Comparison of ENCODE assay signal across 14 cellular contexts in the genomic region with DNA sequence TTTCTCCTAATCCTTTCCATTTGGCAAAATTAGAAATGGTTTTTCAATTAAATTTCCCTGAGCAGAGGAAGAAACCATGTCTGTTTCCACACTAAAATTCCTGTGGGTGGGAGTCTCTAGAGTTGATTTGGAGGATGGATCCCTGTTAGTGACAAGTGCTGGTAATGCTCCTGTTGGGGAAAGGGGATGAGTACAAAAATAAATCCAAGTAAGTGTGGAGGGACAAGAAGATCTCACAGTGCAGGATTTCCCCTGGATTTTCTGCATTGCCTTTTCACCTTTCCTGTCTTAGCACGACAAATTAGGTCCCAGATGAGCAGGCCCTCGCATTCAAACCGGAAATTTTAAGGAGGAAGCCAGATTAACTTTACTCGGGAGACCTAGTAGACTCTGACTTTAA.
DNase-seq lines count a peak whose midpoint lies in the region; ATAC-seq and TF ChIP-seq lines count a peak whose summit lies in the region.
"Had no signal": no experiment of that assay in that cellular context is flagged by ENCODE, and none has a peak within 500 bp of the region (broad histone marks: within the 10 kb centered on the region; RNA-seq: fewer than 3 reads in every experiment).

No MANE protein-coding gene starts in this region.

- H3K27ac Mint-ChIP-seq in activated CD4-positive, alpha-beta T cell treated with anti-CD3 and anti-CD28 coated beads, Interleukin-2, amount 10 ng/mL, durations not matched to agents 24 days and 14 days = peak overlapping the region; percentile 90
- H3K27ac Mint-ChIP-seq in IgD-negative memory B cell = peak overlapping the region; percentile 78 to 88 (median 88)
- H3K27ac Mint-ChIP-seq in activated naive CD8-positive, alpha-beta T cell treated with anti-CD3 and anti-CD28 coated beads, Interleukin-2, amount 50 U/mL, for 24 hours = peak overlapping the region; percentile 88

- no peak for ATAC-seq in activated naive CD8-positive, alpha-beta T cell treated with anti-CD3 and anti-CD28 coated beads, Interleukin-2, amount 50 U/mL, for 24 hours
- no peak for ATAC-seq in GM21360 (IDR thresholded peaks at IDR 0.05; ENCODE audit: unreplicated experiment)

- H3K4me3 Mint-ChIP-seq in activated CD4-positive, alpha-beta T cell treated with anti-CD3 and anti-CD28 coated beads, Interleukin-2, amount 10 ng/mL, durations not matched to agents 24 days and 14 days = peak overlapping the region; percentile 87
- H3K4me3 Mint-ChIP-seq in IgD-negative memory B cell = peak overlapping the region; percentile 31 to 82 (median 81)
- peak overlapping the region; percentile 88 for H3K4me3 Mint-ChIP-seq in activated naive CD8-positive, alpha-beta T cell treated with anti-CD3 and anti-CD28 coated beads, Interleukin-2, amount 50 U/mL, for 24 hours

- peaks cover 31% of the 10 kb centered on the region for H3K36me3 Mint-ChIP-seq in activated CD4-positive, alpha-beta T cell treated with anti-CD3 and anti-CD28 coated beads, Interleukin-2, amount 10 ng/mL, durations not matched to agents 24 days and 14 days (ENCODE audit: low read depth)
- no peaks in the 10 kb centered on the region for H3K36me3 Mint-ChIP-seq in IgD-negative memory B cell
- H3K36me3 Mint-ChIP-seq in activated naive CD8-positive, alpha-beta T cell treated with anti-CD3 and anti-CD28 coated beads, Interleukin-2, amount 50 U/mL, for 24 hours (ENCODE audit: low read depth) = peaks cover 13% of the 10 kb centered on the region

- peaks cover 13% of the 10 kb centered on the region for H3K4me1 ChIP-seq in hepatocyte (ENCODE audit: insufficient read depth)

- no peaks in the 10 kb centered on the region for H3K36me3 ChIP-seq in hepatocyte (replicated peaks; ENCODE audit: insufficient read depth, low read depth)
- H3K36me3 ChIP-seq: esophagus muscularis mucosa had no signal

- H3K27ac ChIP-seq in skin epidermis (peak overlapping the region in 11 of 21 experiments; percentile 32 to 88 (median 63)), hepatocyte (no peak overlapping the region)

- H3K4me3 ChIP-seq in skin epidermis (no peak overlapping the region), hepatocyte (no peak overlapping the region)
- H3K4me3 ChIP-seq: coronary artery, esophagus muscularis mucosa had no signal

- H4K20me1 ChIP-seq in hepatocyte (ENCODE audit: insufficient read depth, poor library complexity, severe bottlenecking) = no peaks in the 10 kb centered on the region

- H3K79me2 ChIP-seq in hepatocyte = no peaks in the 10 kb centered on the region

- no peaks in the 10 kb centered on the region for H3K9me3 Mint-ChIP-seq in activated CD4-positive, alpha-beta T cell treated with anti-CD3 and anti-CD28 coated beads, Interleukin-2, amount 10 ng/mL, durations not matched to agents 24 days and 14 days
- no peaks in the 10 kb centered on the region for H3K9me3 Mint-ChIP-seq in IgD-negative memory B cell
- no peaks in the 10 kb centered on the region for H3K9me3 Mint-ChIP-seq in activated naive CD8-positive, alpha-beta T cell treated with anti-CD3 and anti-CD28 coated beads, Interleukin-2, amount 50 U/mL, for 24 hours

- no peaks in the 10 kb centered on the region for H3K27me3 Mint-ChIP-seq in activated CD4-positive, alpha-beta T cell treated with anti-CD3 and anti-CD28 coated beads, Interleukin-2, amount 10 ng/mL, durations not matched to agents 24 days and 14 days
- H3K27me3 Mint-ChIP-seq in IgD-negative memory B cell = peaks cover 26% of the 10 kb centered on the region
- no peaks in the 10 kb centered on the region for H3K27me3 Mint-ChIP-seq in activated naive CD8-positive, alpha-beta T cell treated with anti-CD3 and anti-CD28 coated beads, Interleukin-2, amount 50 U/mL, for 24 hours

- H3K4me2 ChIP-seq in hepatocyte = no peak overlapping the region

- no peak overlapping the region for H2AFZ ChIP-seq in hepatocyte

- intact Hi-C loops in activated CD4-positive, alpha-beta T cell treated with anti-CD3 and anti-CD28 coated beads, Interleukin-2, amount 10 ng/mL, durations not matched to agents 24 days and 14 days (cut with micrococcal nuclease) = loop anchor here (5.0 kb wide), 1 partner anchor 484 kb away; no protein-coding TSS in a partner anchor

- WGBS in hepatocyte (ENCODE audit: low lambda C conversion rate, missing lambda C conversion rate) = 49% methylated on average over 4 of the region's 4 CpGs

- H3K9me2 ChIP-seq in hepatocyte (replicated peaks; ENCODE audit: insufficient read depth) = no peaks in the 10 kb centered on the region

- no peaks in the 10 kb centered on the region for H3K27me3 ChIP-seq in hepatocyte

- DNase-seq in activated CD4-positive, alpha-beta T cell treated with anti-CD3 and anti-CD28 coated beads, Interleukin-2, amount 10 ng/mL, durations not matched to agents 24 days and 14 days = no peak
- no peak for DNase-seq in activated CD4-positive, alpha-beta T cell treated with anti-CD3 and anti-CD28 coated beads, Interleukin-2, amount 50 U/mL, for 48 hours
- no peak for DNase-seq in activated naive CD8-positive, alpha-beta T cell treated with anti-CD3 and anti-CD28 coated beads, Interleukin-2, amount 50 U/mL, for 24 hours
- DNase-seq in hepatocyte (ENCODE audit: low spot score) = no peak
- no peak for DNase-seq in 8988T
- DNase-seq: activated CD4-positive, alpha-beta T cell treated with anti-CD3 and anti-CD28 coated beads, Interleukin-2, amount 50 U/mL, for 1 hour; DMS 273 treated with DMSO at 0.1 percent for 48 hours; hypothalamus; NCI-H345 had no signal

- H3K9me3 ChIP-seq in hepatocyte (ENCODE audit: low read depth) = no peaks in the 10 kb centered on the region
- H3K9me3 ChIP-seq: esophagus muscularis mucosa had no signal

- no peak for TF ChIP-seq CTCF in hepatocyte (IDR thresholded peaks at IDR 0.05; ENCODE audit: poor library complexity)

- no peaks in the 10 kb centered on the region for H3K4me1 Mint-ChIP-seq in activated CD4-positive, alpha-beta T cell treated with anti-CD3 and anti-CD28 coated beads, Interleukin-2, amount 10 ng/mL, durations not matched to agents 24 days and 14 days
- H3K4me1 Mint-ChIP-seq in IgD-negative memory B cell = peaks cover 53 to 78% (median 68%) of the 10 kb centered on the region in 3 donors
- peaks cover 39% of the 10 kb centered on the region for H3K4me1 Mint-ChIP-seq in activated naive CD8-positive, alpha-beta T cell treated with anti-CD3 and anti-CD28 coated beads, Interleukin-2, amount 50 U/mL, for 24 hours
